Comparison of ENCODE assay signal across 28 cellular contexts in genomic region chr9:11701706-11702105, GRCh38.
"Had no signal": no experiment of that assay in that cellular context is flagged by ENCODE, and none has a peak within 500 bp of the region (broad histone marks: within the 10 kb centered on the region; RNA-seq: fewer than 3 reads in every experiment).

No MANE protein-coding gene starts in this region.

- H3K9me3 Mint-ChIP-seq: activated CD4-positive, alpha-beta T cell treated with anti-CD3 and anti-CD28 coated beads, Interleukin-2, amount 10 ng/mL, durations not matched to agents 24 days and 14 days had no signal

- H3K4me3 ChIP-seq: ascending aorta, breast epithelium, K562, SJSA1 had no signal

- H3K4me1 Mint-ChIP-seq: activated CD4-positive, alpha-beta T cell treated with anti-CD3 and anti-CD28 coated beads, Interleukin-2, amount 10 ng/mL, durations not matched to agents 24 days and 14 days; activated naive CD4-positive, alpha-beta T cell treated with anti-CD3 and anti-CD28 coated beads, Interleukin-2, amount 50 U/mL, for 24 hours; activated naive CD8-positive, alpha-beta T cell treated with anti-CD3 and anti-CD28 coated beads, Interleukin-2, amount 10 ng/mL, durations not matched to agents 7 days and 5 days had no signal

- H3K27ac ChIP-seq: ascending aorta, breast epithelium, SJSA1 had no signal

- H3K27me3 Mint-ChIP-seq: activated CD4-positive, alpha-beta T cell treated with anti-CD3 and anti-CD28 coated beads, Interleukin-2, amount 10 ng/mL, durations not matched to agents 24 days and 14 days; activated CD8-positive, alpha-beta T cell treated with anti-CD3 and anti-CD28 coated beads for 36 hours; activated naive CD4-positive, alpha-beta T cell treated with anti-CD3 and anti-CD28 coated beads, Interleukin-2, amount 50 U/mL, for 24 hours; activated naive CD8-positive, alpha-beta T cell treated with anti-CD3 and anti-CD28 coated beads, Interleukin-2, amount 10 ng/mL, durations not matched to agents 7 days and 5 days had no signal

- DNase-seq: activated CD4-positive, alpha-beta T cell treated with anti-CD3 and anti-CD28 coated beads, Interleukin-2, amount 10 ng/mL, durations not matched to agents 24 days and 14 days; activated CD4-positive, alpha-beta T cell treated with anti-CD3 and anti-CD28 coated beads, Interleukin-2, amount 50 U/mL, for 4 hours; activated CD8-positive, alpha-beta T cell treated with anti-CD3 and anti-CD28 coated beads for 36 hours; activated gamma-delta T cell; activated naive CD4-positive, alpha-beta T cell treated with Interleukin-2 at 50 U/mL for 16 hours; activated naive CD8-positive, alpha-beta T cell treated with anti-CD3 and anti-CD28 coated beads, Interleukin-2, amount 10 ng/mL, durations not matched to agents 7 days and 5 days; activated T-cell treated with anti-CD3 and anti-CD28 coated beads, Interleukin-2, amount 50 U/mL, for 1 hour; activated T-cell treated with anti-CD3 and anti-CD28 coated beads, Interleukin-2, amount 50 U/mL, for 72 hours; amygdala; IMR-90; NCI-H1092 treated with DMSO at 0.1 percent for 48 hours; NCI-H1417; NCI-H146; NCI-H187; NCI-H2029 treated with DMSO at 0.1 percent for 48 hours; NCI-H510A; NCI-H526; NCI-H774; SHP77 treated with DMSO at 0.1 percent for 48 hours; SW 1271; T1000 had no signal

- H3K27me3 ChIP-seq: ascending aorta, breast epithelium, SJSA1 had no signal

- H3K4me3 Mint-ChIP-seq: activated CD4-positive, alpha-beta T cell treated with anti-CD3 and anti-CD28 coated beads, Interleukin-2, amount 10 ng/mL, durations not matched to agents 24 days and 14 days; activated CD8-positive, alpha-beta T cell treated with anti-CD3 and anti-CD28 coated beads for 36 hours; activated naive CD4-positive, alpha-beta T cell treated with anti-CD3 and anti-CD28 coated beads, Interleukin-2, amount 50 U/mL, for 24 hours; activated naive CD8-positive, alpha-beta T cell treated with anti-CD3 and anti-CD28 coated beads, Interleukin-2, amount 10 ng/mL, durations not matched to agents 7 days and 5 days; activated T-cell treated with anti-CD3 and anti-CD28 coated beads, Interleukin-2, amount 50 U/mL, for 72 hours had no signal

- H3K36me3 Mint-ChIP-seq: activated naive CD4-positive, alpha-beta T cell treated with anti-CD3 and anti-CD28 coated beads, Interleukin-2, amount 50 U/mL, for 24 hours; activated naive CD8-positive, alpha-beta T cell treated with anti-CD3 and anti-CD28 coated beads, Interleukin-2, amount 10 ng/mL, durations not matched to agents 7 days and 5 days had no signal

- ATAC-seq: activated CD8-positive, alpha-beta T cell treated with anti-CD3 and anti-CD28 coated beads for 36 hours; activated T-cell treated with anti-CD3 and anti-CD28 coated beads, Interleukin-2, amount 50 U/mL, for 72 hours; K562; Panc1 had no signal

- H3K27ac Mint-ChIP-seq: activated CD4-positive, alpha-beta T cell treated with anti-CD3 and anti-CD28 coated beads, Interleukin-2, amount 10 ng/mL, durations not matched to agents 24 days and 14 days; activated CD8-positive, alpha-beta T cell treated with anti-CD3 and anti-CD28 coated beads for 36 hours; activated naive CD4-positive, alpha-beta T cell treated with anti-CD3 and anti-CD28 coated beads, Interleukin-2, amount 50 U/mL, for 24 hours; activated naive CD8-positive, alpha-beta T cell treated with anti-CD3 and anti-CD28 coated beads, Interleukin-2, amount 10 ng/mL, durations not matched to agents 7 days and 5 days; activated T-cell treated with anti-CD3 and anti-CD28 coated beads, Interleukin-2, amount 50 U/mL, for 72 hours; activated T-helper 2 cell treated with anti-CD3 and anti-CD28 coated beads, Interferon-gamma antibody, Interleukin-2, Interleukin-4, amounts not matched to agents 10 μg/mL and 5 μg/mL and 100 μg/mL, durations not matched to agents 14 hours and 24 hours and 36 hours had no signal
